ENCODE assay signal across 28 cellular contexts in genomic region chr19:7672522-7672921, GRCh38. TPM values are rescaled to one million over a fixed set of nuclear protein-coding genes. Genes with fewer than 3 reads are reported as not detected.
"Had no signal": no experiment of that assay in that cellular context is flagged by ENCODE, and none has a peak within 500 bp of the region (broad histone marks: within the 10 kb centered on the region; RNA-seq: fewer than 3 reads in every experiment).

No MANE protein-coding gene starts in this region.

- H3K27ac ChIP-seq: stomach, suprapubic skin, testis, thoracic aorta, thyroid gland, tibial artery, tibial nerve, transverse colon, upper lobe of left lung, upper lobe of right lung, uterus, vagina had no signal

- H3K9me3 ChIP-seq: suprapubic skin, testis, thoracic aorta, thyroid gland, tibial artery, tibial nerve, transverse colon, upper lobe of left lung, upper lobe of right lung, uterus, vagina had no signal

- H3K4me3 ChIP-seq: stomach, suprapubic skin, testis, thoracic aorta, thyroid gland, tibial artery, tibial nerve, transverse colon, upper lobe of left lung, upper lobe of right lung, uterus, vagina had no signal

- H3K4me1 ChIP-seq: testis, thyroid gland, upper lobe of right lung, uterus, vagina had no signal

- H3K36me3 ChIP-seq: stomach, suprapubic skin, thoracic aorta, thyroid gland, tibial artery, tibial nerve, transverse colon, upper lobe of left lung, upper lobe of right lung, uterus, vagina had no signal

- H3K27me3 ChIP-seq: testis, thyroid gland, upper lobe of left lung, uterus, vagina had no signal

- DNase-seq: stimulated activated CD4-positive, alpha-beta T cell treated with anti-CD3 and anti-CD28 coated beads, Interleukin-2, amount 100 ng/mL, for 48 hours; stimulated activated CD4-positive, alpha-beta T cell treated with anti-CD3 and anti-CD28 coated beads, Interleukin-4, amount 100 ng/mL, for 1 hour; stimulated activated CD4-positive, alpha-beta T cell treated with anti-CD3 and anti-CD28 coated beads, Interleukin-4, amount 100 ng/mL, for 24 hours; stimulated activated CD4-positive, alpha-beta T cell treated with anti-CD3 and anti-CD28 coated beads, Interleukin-4, amount 100 ng/mL, for 4 hours; stimulated activated CD8-positive, alpha-beta memory T cell treated with anti-CD3 and anti-CD28 coated beads, Interleukin-4, amount 100 ng/mL, for 48 hours; stimulated activated naive B cell treated with anti-CD40 and anti-IgM and Interleukin-4, amounts not matched to agents 10 μg/mL and 1 μg/mL and 100 μg/mL, for 72 hours; stimulated activated naive CD4-positive, alpha-beta T cell; stimulated activated naive CD4-positive, alpha-beta T cell treated with Interleukin-2 at 50 U/mL for 16 hours; stimulated activated naive CD8-positive, alpha-beta T cell treated with anti-CD3 and anti-CD28 coated beads, Interleukin-15, amount 100 ng/mL, for 72 hours; stimulated activated naive CD8-positive, alpha-beta T cell treated with anti-CD3 and anti-CD28 coated beads, Interleukin-15, Interleukin-2, amounts not matched to agents 100 U/mL and 50 U/mL, for 24 hours; stomach; substantia nigra; testis; thyroid gland; tibial artery; transverse colon; trophoblast cell; upper lobe of right lung; uterus had no signal

- ATAC-seq: stimulated activated effector memory CD8-positive, alpha-beta T cell treated with anti-CD3 and anti-CD28 coated beads, Interleukin-12 subunit alpha, Interleukin-12 subunit beta, amount 100 ng/mL, for 72 hours; stimulated activated memory B cell treated with anti-CD40 and anti-IgM and Interleukin-4, amounts not matched to agents 10 μg/mL and 1 μg/mL and 100 μg/mL, for 72 hours; stimulated activated naive B cell treated with anti-CD40 and anti-IgM and Interleukin-4, amounts not matched to agents 10 μg/mL and 1 μg/mL and 100 μg/mL, for 72 hours; stimulated activated naive CD8-positive, alpha-beta T cell treated with anti-CD3 and anti-CD28 coated beads, Interleukin-15, amount 100 ng/mL, for 72 hours; stimulated activated naive CD8-positive, alpha-beta T cell treated with anti-CD3 and anti-CD28 coated beads, Interleukin-15, Interleukin-2, amounts not matched to agents 100 U/mL and 50 U/mL, for 24 hours; upper lobe of right lung had no signal

RNA-seq across cellular contexts. Expression of gene RETN, which starts 3.7 kb away (rescaled TPM):
- total RNA-seq: suprapubic skin, testis, thoracic aorta, thyroid gland, tibial nerve, transverse colon, ureter, uterus, vagina had no signal

RNA-seq across cellular contexts. Expression of gene MCEMP1, which starts 4.4 kb away (rescaled TPM):
- total RNA-seq: temporal lobe, testis, ureter, vagina had no signal

RNA-seq across cellular contexts. Expression of gene FCER2, which starts 29.4 kb away (rescaled TPM):
- total RNA-seq: suprapubic skin, thyroid gland, ureter, vagina had no signal
